In the genomic region with DNA sequence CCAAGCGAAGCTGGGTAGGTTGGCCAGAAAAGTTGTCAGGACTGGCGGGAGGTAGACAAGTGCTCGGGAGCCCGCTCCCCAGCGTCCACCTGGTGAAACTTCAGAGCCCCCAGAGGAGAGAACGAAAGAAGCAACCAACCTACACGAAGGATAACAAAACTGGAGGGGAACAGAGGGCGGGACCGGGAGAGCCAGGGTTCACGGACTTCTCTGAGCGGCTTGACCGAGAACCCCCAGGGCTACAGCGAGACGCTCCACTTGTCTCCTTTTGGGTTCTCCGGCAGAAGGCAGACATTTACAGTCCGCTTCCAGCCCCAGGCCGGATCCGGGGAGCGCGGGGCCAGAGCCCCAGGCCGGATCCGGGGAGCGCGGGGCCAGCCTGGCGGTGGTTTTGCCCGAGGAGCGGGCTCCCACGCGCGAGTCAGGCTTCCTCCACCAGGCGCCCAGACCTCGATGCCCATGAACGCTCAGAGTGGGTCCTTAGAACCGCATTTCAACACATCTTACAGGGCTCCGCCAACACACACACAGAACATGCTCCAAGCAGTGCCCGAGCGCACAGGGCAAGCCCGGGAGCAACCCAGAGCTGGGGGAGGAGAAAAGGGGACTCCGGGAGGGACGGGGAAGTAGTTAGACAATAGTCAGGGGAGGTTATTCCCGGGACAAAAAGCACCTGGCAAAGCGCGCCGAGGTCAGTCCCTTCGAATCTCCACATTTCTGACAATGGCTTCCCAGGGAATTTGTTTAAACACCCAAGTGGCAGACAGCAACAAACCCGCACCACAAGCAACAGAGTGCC, we compare ENCODE assay signal across 8 cellular contexts. TPM values are rescaled to one million over a fixed set of nuclear protein-coding genes. Genes with fewer than 3 reads are reported as not detected.
DNase-seq lines count a peak whose midpoint lies in the region; ATAC-seq and TF ChIP-seq lines count a peak whose summit lies in the region.

No MANE protein-coding gene starts in this region.

- no peaks in the 10 kb centered on the region for H3K27me3 ChIP-seq in Panc1 (ENCODE audit: control insufficient read depth, insufficient read depth, low read length)

- H3K27ac ChIP-seq in Panc1 (ENCODE audit: low read length): peak overlapping the region; percentile 92

- DNase-seq in DMS153 treated with DMSO at 0.1 percent for 48 hours (lab: John Stamatoyannopoulos, UW; ENCODE audit: unreplicated experiment): peak; percentile 40
- no peak for DNase-seq in Panc1 (ENCODE audit: low read depth, low spot score)
- DNase-seq in activated naive CD8-positive, alpha-beta T cell treated with anti-CD3 and anti-CD28 coated beads, Interleukin-2, amount 50 U/mL, for 16 hours (ENCODE audit: low read depth, low spot score): peak; percentile 0
- DNase-seq in left cardiac atrium: peak; percentile 46
- DNase-seq in pons (ENCODE audit: low spot score): peak; percentile 63
- DNase-seq in posterior vena cava (ENCODE audit: low spot score): no peak

- intact Hi-C loops in Panc1 (cut with micrococcal nuclease; ENCODE audit: unreplicated experiment) (loop anchor here (10.0 kb wide), 2 partner anchors 665 to 785 kb away; no protein-coding TSS in a partner anchor), left cardiac atrium (cut with DNase I) (loop anchor here in 1 of 2 donors (10.0 kb wide), 2 partner anchors 185 to 285 kb away; no protein-coding TSS in a partner anchor), posterior vena cava (cut with DNase I) (no loop called here)

- H3K9me3 ChIP-seq in Panc1 (ENCODE audit: control insufficient read depth, insufficient read depth, low read depth, low read length): no peaks in the 10 kb centered on the region

- peak; percentile 30 for ATAC-seq in HG02943 (IDR thresholded peaks at IDR 0.05; ENCODE audit: low read depth, unreplicated experiment)
- peak; percentile 59 for ATAC-seq in Panc1
- peak; percentile 54 to 59 for ATAC-seq in left cardiac atrium
- no peak for ATAC-seq in HG02840 (IDR thresholded peaks at IDR 0.05; ENCODE audit: low FRiP score, unreplicated experiment)

- CTCF ChIA-PET in Panc1 (lab: Charles Lee): no interaction called here

- H3K4me1 ChIP-seq in Panc1 (ENCODE audit: control insufficient read depth, insufficient read depth, low read length): peaks cover 40% of the 10 kb centered on the region

- peak; percentile 52 for TF ChIP-seq CTCF in Panc1 (IDR thresholded peaks at IDR 0.05)

- in situ Hi-C loops in Panc1 (cut with HindIII; ENCODE audit: low pct_unique_long_range_greater_than_20kb, low sequenced_read_pairs): no loop called here

- H3K36me3 ChIP-seq in Panc1 (ENCODE audit: control insufficient read depth, insufficient read depth, low read length): peaks cover 4% of the 10 kb centered on the region; the same call in 1 of the 2 replicates

- peak overlapping the region; percentile 84 to 95 for H3K4me3 ChIP-seq in Panc1 (ENCODE audit: low read depth in 2 of 2, low read length in 2 of 2)

- POLR2A ChIA-PET in Panc1 (lab: Charles Lee): no interaction called here

- BruUV-seq in Panc1 (replicated peaks; lab: Mats Ljungman, UMichigan): no TSS peak

RNA-seq across cellular contexts. Expression of a gene that starts 1.1 kb away (rescaled TPM):
- total RNA-seq in Panc1 (2021; ENCODE audit: unreplicated experiment): 61.8 TPM
- 25.7 TPM for polyA plus RNA-seq in Panc1 (2012; ENCODE audit: insufficient read length)
- total RNA-seq in left cardiac atrium: 10 to 100 TPM; 29.6 to 30.2 TPM
- 10 to 100 TPM; 23.7 to 30.2 TPM for total RNA-seq in posterior vena cava

Comparison
In these comparisons a context has a peak if more than half of its experiments do, and no peak if none do; other contexts are left out.
1. DNase-seq: peak in DMS153 treated with DMSO at 0.1 percent for 48 hours (single experiment), activated naive CD8-positive, alpha-beta T cell treated with anti-CD3 and anti-CD28 coated beads, Interleukin-2, amount 50 U/mL, for 16 hours (single experiment), left cardiac atrium (single experiment) and pons (single experiment); none in Panc1 (single experiment) and posterior vena cava (single experiment).